18 cellular contexts compared by ENCODE assay signal in the genomic region with DNA sequence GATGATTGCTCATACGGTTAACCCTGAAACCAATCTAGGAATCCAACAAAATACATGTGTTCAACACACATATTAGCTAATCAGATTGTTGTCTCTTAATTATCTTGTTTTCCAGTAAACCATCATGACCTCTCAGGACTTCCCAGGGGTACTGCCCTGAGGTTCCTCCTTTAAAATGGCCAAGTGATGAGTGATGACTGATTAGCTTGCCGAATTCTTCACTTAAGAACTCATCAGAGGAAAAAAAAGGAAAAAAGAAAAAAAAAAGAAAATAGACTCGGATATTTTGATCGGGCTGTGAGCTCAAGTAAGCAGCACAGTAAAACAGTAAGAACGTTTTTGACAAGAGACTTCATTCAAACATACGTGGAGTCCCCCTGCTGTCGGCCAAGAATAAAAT. TPM values are rescaled to one million over a fixed set of nuclear protein-coding genes. Genes with fewer than 3 reads are reported as not detected.
DNase-seq lines count a peak whose midpoint lies in the region; ATAC-seq and TF ChIP-seq lines count a peak whose summit lies in the region.
"Had no signal": no experiment of that assay in that cellular context is flagged by ENCODE, and none has a peak within 500 bp of the region (broad histone marks: within the 10 kb centered on the region; RNA-seq: fewer than 3 reads in every experiment).

No MANE protein-coding gene starts in this region.

- POLR2A ChIA-PET in CD8-positive, alpha-beta memory T cell (lab: Charles Lee) = no interaction called here
- POLR2A ChIA-PET in activated CD4-positive, alpha-beta memory T cell treated with anti-CD3 and anti-CD28 coated beads, Interleukin-2, amount 10 ng/mL, durations not matched to agents 7 days and 5 days (lab: Charles Lee) = no interaction called here
- POLR2A ChIA-PET in activated CD8-positive, alpha-beta T cell treated with anti-CD3 and anti-CD28 coated beads, Interleukin-2, amount 10 ng/mL, durations not matched to agents 7 days and 5 days (lab: Charles Lee) = no interaction called here

- H3K4me2 ChIP-seq in BLaER1 = peak overlapping the region; percentile 87
- H3K4me2 ChIP-seq in mesenchymal stem cell (ENCODE audit: low read length, poor library complexity, severe bottlenecking) = no peak overlapping the region

- peaks cover 0 to 3% (median 0%) of the 10 kb centered on the region in 5 donors for H3K9me3 Mint-ChIP-seq in CD8-positive, alpha-beta memory T cell
- H3K9me3 Mint-ChIP-seq in activated CD4-positive, alpha-beta memory T cell treated with anti-CD3 and anti-CD28 coated beads, Interleukin-2, amount 10 ng/mL, durations not matched to agents 7 days and 5 days = peaks cover 2% of the 10 kb centered on the region
- no peaks in the 10 kb centered on the region for H3K9me3 Mint-ChIP-seq in activated CD8-positive, alpha-beta T cell treated with anti-CD3 and anti-CD28 coated beads, Interleukin-2, amount 10 ng/mL, durations not matched to agents 7 days and 5 days (ENCODE audit: insufficient read depth)

- no peak overlapping the region for H3K27ac Mint-ChIP-seq in CD8-positive, alpha-beta memory T cell
- H3K27ac Mint-ChIP-seq in activated CD4-positive, alpha-beta memory T cell treated with anti-CD3 and anti-CD28 coated beads, Interleukin-2, amount 10 ng/mL, durations not matched to agents 7 days and 5 days = no peak overlapping the region
- no peak overlapping the region for H3K27ac Mint-ChIP-seq in activated CD8-positive, alpha-beta T cell treated with anti-CD3 and anti-CD28 coated beads, Interleukin-2, amount 10 ng/mL, durations not matched to agents 7 days and 5 days
- H3K27ac Mint-ChIP-seq: CD4-positive, alpha-beta memory T cell had no signal

- H2AFZ ChIP-seq in mesenchymal stem cell (ENCODE audit: low read depth, low read length) = no peak overlapping the region

- no peak overlapping the region for H2BK12ac ChIP-seq in mesenchymal stem cell (ENCODE audit: low read length in 2 of 2)

- no peak overlapping the region for H3K23ac ChIP-seq in mesenchymal stem cell (ENCODE audit: low read length in 2 of 2)

- H3K9me3 ChIP-seq in BLaER1 = peaks cover 36% of the 10 kb centered on the region
- peaks cover 7% of the 10 kb centered on the region for H3K9me3 ChIP-seq in mesenchymal stem cell (ENCODE audit: control insufficient read depth, low read length)
- no peaks in the 10 kb centered on the region for H3K9me3 ChIP-seq in CD8-positive, alpha-beta memory T cell (ENCODE audit: low read length)
- H3K9me3 ChIP-seq: HAP-1 had no signal

- H3K27me3 ChIP-seq in BLaER1 (no peaks in the 10 kb centered on the region), mesenchymal stem cell (ENCODE audit: control insufficient read depth in 1 of 2, insufficient read depth in 1 of 2, low read length in 2 of 2) (no peaks in the 10 kb centered on the region)
- H3K27me3 ChIP-seq in CD8-positive, alpha-beta memory T cell (ENCODE audit: insufficient read depth, low read length, poor library complexity, severe bottlenecking) = no peaks in the 10 kb centered on the region

- no peak overlapping the region for H3K18ac ChIP-seq in mesenchymal stem cell (ENCODE audit: low read depth in 1 of 2, low read length in 2 of 2)

- no peak overlapping the region for H4K8ac ChIP-seq in mesenchymal stem cell (ENCODE audit: low read length)

- H2BK120ac ChIP-seq in mesenchymal stem cell (ENCODE audit: low read depth, low read length) = no peak overlapping the region

- H3K79me1 ChIP-seq in mesenchymal stem cell (replicated peaks; ENCODE audit: low read length, poor library complexity, severe bottlenecking) = no peaks in the 10 kb centered on the region

- TF ChIP-seq CTCF in epithelial cell of proximal tubule (conservative IDR thresholded peaks at IDR 0.05; ENCODE audit: low read depth, low read length) (peak; percentile 26), omental fat pad (IDR thresholded peaks at IDR 0.05) (no peak)

- no peaks in the 10 kb centered on the region for H3K36me3 Mint-ChIP-seq in CD8-positive, alpha-beta memory T cell
- H3K36me3 Mint-ChIP-seq in activated CD4-positive, alpha-beta memory T cell treated with anti-CD3 and anti-CD28 coated beads, Interleukin-2, amount 10 ng/mL, durations not matched to agents 7 days and 5 days (ENCODE audit: low read depth) = no peaks in the 10 kb centered on the region
- H3K36me3 Mint-ChIP-seq in activated CD8-positive, alpha-beta T cell treated with anti-CD3 and anti-CD28 coated beads, Interleukin-2, amount 10 ng/mL, durations not matched to agents 7 days and 5 days (ENCODE audit: low read depth) = no peaks in the 10 kb centered on the region
- H3K36me3 Mint-ChIP-seq: CD4-positive, alpha-beta memory T cell had no signal

- H3K36me3 ChIP-seq in BLaER1 (no peaks in the 10 kb centered on the region), mesenchymal stem cell (ENCODE audit: control insufficient read depth in 1 of 2, insufficient read depth in 2 of 2, low read depth in 1 of 2, low read length in 2 of 2) (peaks cover 0 to 18% of the 10 kb centered on the region in 2 experiments)
- H3K36me3 ChIP-seq in CD8-positive, alpha-beta memory T cell (ENCODE audit: insufficient read depth, low read length) = no peaks in the 10 kb centered on the region
- H3K36me3 ChIP-seq: HAP-1 had no signal

- 90% methylated on average over 6 of the region's 7 CpGs for WGBS in mesenchymal stem cell

- H3K27me3 Mint-ChIP-seq in CD8-positive, alpha-beta memory T cell = peaks cover 15 to 45% of the 10 kb centered on the region in 2 donors
- peaks cover 25% of the 10 kb centered on the region for H3K27me3 Mint-ChIP-seq in activated CD4-positive, alpha-beta memory T cell treated with anti-CD3 and anti-CD28 coated beads, Interleukin-2, amount 10 ng/mL, durations not matched to agents 7 days and 5 days
- peaks cover 18% of the 10 kb centered on the region for H3K27me3 Mint-ChIP-seq in activated CD8-positive, alpha-beta T cell treated with anti-CD3 and anti-CD28 coated beads, Interleukin-2, amount 10 ng/mL, durations not matched to agents 7 days and 5 days (ENCODE audit: low read depth)

- H3K4me1 Mint-ChIP-seq in CD8-positive, alpha-beta memory T cell = no peaks in the 10 kb centered on the region
- H3K4me1 Mint-ChIP-seq in activated CD4-positive, alpha-beta memory T cell treated with anti-CD3 and anti-CD28 coated beads, Interleukin-2, amount 10 ng/mL, durations not matched to agents 7 days and 5 days = no peaks in the 10 kb centered on the region
- no peaks in the 10 kb centered on the region for H3K4me1 Mint-ChIP-seq in activated CD8-positive, alpha-beta T cell treated with anti-CD3 and anti-CD28 coated beads, Interleukin-2, amount 10 ng/mL, durations not matched to agents 7 days and 5 days (ENCODE audit: low read depth)

- no peak for DNase-seq in epithelial cell of proximal tubule (ENCODE audit: low read depth)
- no peak for DNase-seq in mesenchymal stem cell
- DNase-seq in omental fat pad (ENCODE audit: low spot score) = no peak
- no peak for DNase-seq in CD8-positive, alpha-beta memory T cell
- no peak for DNase-seq in activated CD4-positive, alpha-beta memory T cell treated with anti-CD3 and anti-CD28 coated beads, Interleukin-2, amount 10 ng/mL, durations not matched to agents 7 days and 5 days
- no peak for DNase-seq in activated CD8-positive, alpha-beta T cell treated with anti-CD3 and anti-CD28 coated beads, Interleukin-2, amount 10 ng/mL, durations not matched to agents 7 days and 5 days
- DNase-seq: 8988T; CD4-positive, alpha-beta memory T cell; COR-L47; DMS153; DND-41; GDM1; IMR-90 had no signal

- H3K4me3 ChIP-seq in BLaER1 (peak overlapping the region; percentile 24; the same call in 1 of the 2 replicates), epithelial cell of proximal tubule (ENCODE audit: low read depth, low read length) (no peak overlapping the region), mesenchymal stem cell (ENCODE audit: insufficient read depth in 1 of 2, low read depth in 1 of 2, low read length in 2 of 2) (peak overlapping the region in 1 of 2 experiments; percentile 52)
- H3K4me3 ChIP-seq in CD8-positive, alpha-beta memory T cell (ENCODE audit: low read length) = no peak overlapping the region
- H3K4me3 ChIP-seq: HAP-1 had no signal

- H2BK15ac ChIP-seq in mesenchymal stem cell (ENCODE audit: low read depth, poor library complexity, severe bottlenecking) = no peak overlapping the region

- H3K4me3 Mint-ChIP-seq in CD8-positive, alpha-beta memory T cell = no peak overlapping the region
- no peak overlapping the region for H3K4me3 Mint-ChIP-seq in activated CD4-positive, alpha-beta memory T cell treated with anti-CD3 and anti-CD28 coated beads, Interleukin-2, amount 10 ng/mL, durations not matched to agents 7 days and 5 days
- no peak overlapping the region for H3K4me3 Mint-ChIP-seq in activated CD8-positive, alpha-beta T cell treated with anti-CD3 and anti-CD28 coated beads, Interleukin-2, amount 10 ng/mL, durations not matched to agents 7 days and 5 days
- H3K4me3 Mint-ChIP-seq: CD4-positive, alpha-beta memory T cell had no signal

- no peak overlapping the region for H3K14ac ChIP-seq in mesenchymal stem cell (ENCODE audit: low read length in 2 of 2)

- H3K4me1 ChIP-seq in BLaER1 (peaks cover 82% of the 10 kb centered on the region), mesenchymal stem cell (ENCODE audit: control insufficient read depth, insufficient read depth, low read depth, low read length) (peaks cover 11% of the 10 kb centered on the region)
- no peaks in the 10 kb centered on the region for H3K4me1 ChIP-seq in CD8-positive, alpha-beta memory T cell (ENCODE audit: insufficient read depth, low read length)
- H3K4me1 ChIP-seq: HAP-1 had no signal

- H3K27ac ChIP-seq in BLaER1 (peak overlapping the region; percentile 99; the same call in 1 of the 2 replicates), mesenchymal stem cell (ENCODE audit: low read length, poor library complexity, severe bottlenecking) (no peak overlapping the region)
- no peak overlapping the region for H3K27ac ChIP-seq in CD8-positive, alpha-beta memory T cell (ENCODE audit: low read depth, low read length)
- H3K27ac ChIP-seq: C4-2B had no signal

- peak; percentile 37 for ATAC-seq in omental fat pad (ENCODE audit: low FRiP score)
- ATAC-seq in GM18868 (IDR thresholded peaks at IDR 0.05; ENCODE audit: unreplicated experiment) = no peak
- ATAC-seq in activated CD8-positive, alpha-beta T cell treated with anti-CD3 and anti-CD28 coated beads, Interleukin-2, amount 10 ng/mL, durations not matched to agents 7 days and 5 days = no peak

- no peak overlapping the region for H3K4ac ChIP-seq in mesenchymal stem cell (ENCODE audit: low read depth in 1 of 2, low read length in 2 of 2)

- no peak overlapping the region for H3K9ac ChIP-seq in BLaER1
- H3K9ac ChIP-seq in mesenchymal stem cell (ENCODE audit: low read length) = peak overlapping the region; percentile 77

- no peak overlapping the region for H2BK5ac ChIP-seq in mesenchymal stem cell (ENCODE audit: low read depth, low read length, poor library complexity, severe bottlenecking)

- no peaks in the 10 kb centered on the region for H4K20me1 ChIP-seq in BLaER1

- no peak overlapping the region for H2AK5ac ChIP-seq in mesenchymal stem cell (ENCODE audit: low read length, severe bottlenecking)

- no peak overlapping the region for H4K91ac ChIP-seq in mesenchymal stem cell (ENCODE audit: low read length)

- CTCF ChIA-PET in CD8-positive, alpha-beta memory T cell (lab: Charles Lee) = no interaction called here
- CTCF ChIA-PET in activated CD4-positive, alpha-beta memory T cell treated with anti-CD3 and anti-CD28 coated beads, Interleukin-2, amount 10 ng/mL, durations not matched to agents 7 days and 5 days (lab: Charles Lee) = no interaction called here
- CTCF ChIA-PET in activated CD8-positive, alpha-beta T cell treated with anti-CD3 and anti-CD28 coated beads, Interleukin-2, amount 10 ng/mL, durations not matched to agents 7 days and 5 days (lab: Charles Lee) = no interaction called here

RNA-seq across cellular contexts. Expression of a gene that starts 40.7 kb away (rescaled TPM):
- total RNA-seq in epithelial cell of proximal tubule (2.0 and 3.3 TPM in 2 replicates), omental fat pad (10 to 100 TPM; 25.3 to 54.8 (median 42.7) TPM)
- polyA plus RNA-seq in mesenchymal stem cell (2013, experiment 1 of 2) = 8.9 TPM
- polyA plus RNA-seq in mesenchymal stem cell (2013, experiment 2 of 2) = 9.2 TPM
- total RNA-seq in CD8-positive, alpha-beta memory T cell = under 1 TPM in 1 of 2 experiments, not detected in 1; 0.04 TPM
- polyA plus RNA-seq in CD8-positive, alpha-beta memory T cell = not detected
- not detected for total RNA-seq in activated CD4-positive, alpha-beta memory T cell treated with anti-CD3 and anti-CD28 coated beads, Interleukin-2, amount 10 ng/mL, durations not matched to agents 7 days and 5 days
- not detected for total RNA-seq in activated CD8-positive, alpha-beta T cell treated with anti-CD3 and anti-CD28 coated beads, Interleukin-2, amount 10 ng/mL, durations not matched to agents 7 days and 5 days
- total RNA-seq: HT-29 had no signal
- polyA plus RNA-seq: CD4-positive, alpha-beta memory T cell had no signal
